Comparison of ENCODE assay signal across 12 cellular contexts in genomic region chr2:240893363-240893828, GRCh38. TPM values are rescaled to one million over a fixed set of nuclear protein-coding genes. Genes with fewer than 3 reads are reported as not detected.
DNase-seq lines count a peak whose midpoint lies in the region; ATAC-seq and TF ChIP-seq lines count a peak whose summit lies in the region.
"Had no signal": no experiment of that assay in that cellular context is flagged by ENCODE, and none has a peak within 500 bp of the region (broad histone marks: within the 10 kb centered on the region; RNA-seq: fewer than 3 reads in every experiment).

No MANE protein-coding gene starts in this region.

- H3K36me3 Mint-ChIP-seq in activated naive CD4-positive, alpha-beta T cell treated with anti-CD3 and anti-CD28 coated beads for 36 hours (ENCODE audit: low read depth), result no peaks in the 10 kb centered on the region

- H3K4me3 Mint-ChIP-seq in activated naive CD4-positive, alpha-beta T cell treated with anti-CD3 and anti-CD28 coated beads for 36 hours, result no peak overlapping the region
- H3K4me3 Mint-ChIP-seq: stimulated activated naive CD8-positive, alpha-beta T cell treated with anti-CD3 and anti-CD28 coated beads, Interleukin-15, Interleukin-2, amounts not matched to agents 100 ng/mL and 50 ng/mL, for 24 hours had no signal

- ATAC-seq in left lung (peak; percentile 41), HG02870 (IDR thresholded peaks at IDR 0.05; ENCODE audit: unreplicated experiment) (no peak)
- ATAC-seq in stimulated activated naive CD8-positive, alpha-beta T cell treated with anti-CD3 and anti-CD28 coated beads, Interleukin-15, Interleukin-2, amounts not matched to agents 100 U/mL and 50 U/mL, for 24 hours, result peak; percentile 74

- intact Hi-C loops in activated naive CD4-positive, alpha-beta T cell treated with anti-CD3 and anti-CD28 coated beads for 36 hours (cut with micrococcal nuclease), result no loop called here
- intact Hi-C loops in left lung (cut with DNase I), result no loop called here
- intact Hi-C loops in stomach (cut with DNase I; ENCODE audit: low total_unique reads), result no loop called here

- CTCF ChIA-PET in activated naive CD4-positive, alpha-beta T cell treated with anti-CD3 and anti-CD28 coated beads for 36 hours (lab: Charles Lee), result interaction anchor here (0.5 kb wide), 1 partner anchor 152 kb away, joined by 6 read pairs; no protein-coding TSS in a partner anchor

- H3K4me1 ChIP-seq in left lung (peaks cover 3 to 6% of the 10 kb centered on the region in 2 donors), stomach (peaks cover 0 to 32% (median 19%) of the 10 kb centered on the region in 4 donors)

- TF ChIP-seq EP300 in stomach (IDR thresholded peaks at IDR 0.05), result no peak

- no peak for TF ChIP-seq POLR2A in stomach (IDR thresholded peaks at IDR 0.05)

- H3K9me3 ChIP-seq in left lung, result no peaks in the 10 kb centered on the region
- no peaks in the 10 kb centered on the region for H3K9me3 ChIP-seq in stomach

- H3K36me3 ChIP-seq in left lung (no peaks in the 10 kb centered on the region), stomach (no peaks in the 10 kb centered on the region)

- peak; percentile 36 for DNase-seq in activated naive CD4-positive, alpha-beta T cell treated with Interleukin-2 at 50 U/mL for 16 hours
- no peak for DNase-seq in activated naive CD4-positive, alpha-beta T cell treated with anti-CD3 and anti-CD28 coated beads for 36 hours
- peak; percentile 15 to 30 for DNase-seq in activated CD4-positive, alpha-beta T cell treated with anti-CD3 and anti-CD28 coated beads, Interleukin-2, amount 50 U/mL, for 4 hours
- DNase-seq in left lung (peak; percentile 51 to 68), stomach (no peak), OCI-M2 (lab: John Stamatoyannopoulos, UW; ENCODE audit: unreplicated experiment) (no peak)
- DNase-seq in stimulated activated naive CD8-positive, alpha-beta T cell treated with anti-CD3 and anti-CD28 coated beads, Interleukin-15, Interleukin-2, amounts not matched to agents 100 U/mL and 50 U/mL, for 24 hours, result peak; percentile 73
- DNase-seq: T-helper 9 cell had no signal

- H3K27me3 ChIP-seq in left lung (no peaks in the 10 kb centered on the region), stomach (peaks cover 0 to 12% (median 0%) of the 10 kb centered on the region in 3 donors)

- H3K9me3 Mint-ChIP-seq in activated naive CD4-positive, alpha-beta T cell treated with anti-CD3 and anti-CD28 coated beads for 36 hours, result no peaks in the 10 kb centered on the region
- H3K9me3 Mint-ChIP-seq: stimulated activated naive CD8-positive, alpha-beta T cell treated with anti-CD3 and anti-CD28 coated beads, Interleukin-15, Interleukin-2, amounts not matched to agents 100 ng/mL and 50 ng/mL, for 24 hours had no signal

- no peak overlapping the region for H3K27ac ChIP-seq in left lung
- peak overlapping the region in 1 of 5 donors; percentile 2 for H3K27ac ChIP-seq in stomach
- H3K27ac ChIP-seq: KMS-11 had no signal

- TF ChIP-seq CTCF in left lung (IDR thresholded peaks at IDR 0.05) (no peak), stomach (IDR thresholded peaks at IDR 0.05) (no peak)

- H3K4me1 Mint-ChIP-seq in activated naive CD4-positive, alpha-beta T cell treated with anti-CD3 and anti-CD28 coated beads for 36 hours (ENCODE audit: low read depth), result no peaks in the 10 kb centered on the region

- peak overlapping the region in 1 of 2 donors; percentile 31 for H3K4me3 ChIP-seq in left lung
- H3K4me3 ChIP-seq in stomach, result no peak overlapping the region

- H3K27me3 Mint-ChIP-seq in activated naive CD4-positive, alpha-beta T cell treated with anti-CD3 and anti-CD28 coated beads for 36 hours (ENCODE audit: low read depth), result no peaks in the 10 kb centered on the region
- H3K27me3 Mint-ChIP-seq: stimulated activated naive CD8-positive, alpha-beta T cell treated with anti-CD3 and anti-CD28 coated beads, Interleukin-15, Interleukin-2, amounts not matched to agents 100 ng/mL and 50 ng/mL, for 24 hours had no signal

- WGBS in stomach, 5 donors, result 34 to 49% (median 47%) methylated on average over 9 to 17 of the region's 17 CpGs

- no peak overlapping the region for H3K27ac Mint-ChIP-seq in activated naive CD4-positive, alpha-beta T cell treated with anti-CD3 and anti-CD28 coated beads for 36 hours
- H3K27ac Mint-ChIP-seq: stimulated activated naive CD8-positive, alpha-beta T cell treated with anti-CD3 and anti-CD28 coated beads, Interleukin-15, Interleukin-2, amounts not matched to agents 100 ng/mL and 50 ng/mL, for 24 hours had no signal

RNA-seq across cellular contexts. Expression of gene MAB21L4, which starts 2.6 kb away (rescaled TPM):
- total RNA-seq in activated naive CD4-positive, alpha-beta T cell treated with anti-CD3 and anti-CD28 coated beads for 36 hours, result not detected
- total RNA-seq in left lung, result 10 to 100 TPM; 20.6 to 35.7 TPM
- total RNA-seq in stomach, result 1 to 10 TPM in 1 of 5 donors, under 1 TPM in 2, not detected in 2; 0.45 to 4.9 (median 0.55) TPM
- polyA plus RNA-seq in stomach, result 10 to 100 TPM in 1 of 3 donors, 1 to 10 TPM in 2; 6.0 to 48.9 (median 9.1) TPM
- total RNA-seq: dermis microvascular lymphatic vessel endothelial cell had no signal

RNA-seq across cellular contexts. Expression of gene CROCC2, which starts 12.7 kb away (rescaled TPM):
- not detected for total RNA-seq in activated naive CD4-positive, alpha-beta T cell treated with anti-CD3 and anti-CD28 coated beads for 36 hours
- total RNA-seq in left lung (1 to 10 TPM in 1 of 2 donors, under 1 TPM in 1; 0.32 to 2.3 TPM), stomach (1 to 10 TPM in 1 of 5 donors, not detected in 4; 4.9 TPM)
- under 1 TPM in 1 of 3 donors, not detected in 2; 0.03 TPM for polyA plus RNA-seq in stomach
- total RNA-seq: dermis microvascular lymphatic vessel endothelial cell had no signal

RNA-seq across cellular contexts. Expression of gene AGXT, which starts 24.8 kb away (rescaled TPM):
- total RNA-seq in activated naive CD4-positive, alpha-beta T cell treated with anti-CD3 and anti-CD28 coated beads for 36 hours, result not detected
- total RNA-seq in left lung (not detected), stomach (not detected)
- polyA plus RNA-seq in stomach, result not detected
- total RNA-seq: dermis microvascular lymphatic vessel endothelial cell had no signal

Comparison
In these comparisons a context has a peak if more than half of its experiments do, and no peak if none do; other contexts are left out.
1. DNase-seq: peak in activated naive CD4-positive, alpha-beta T cell treated with Interleukin-2 at 50 U/mL for 16 hours (single experiment), activated CD4-positive, alpha-beta T cell treated with anti-CD3 and anti-CD28 coated beads, Interleukin-2, amount 50 U/mL, for 4 hours (2 of 2), left lung (2 of 2) and stimulated activated naive CD8-positive, alpha-beta T cell treated with anti-CD3 and anti-CD28 coated beads, Interleukin-15, Interleukin-2, amounts not matched to agents 100 U/mL and 50 U/mL, for 24 hours (single experiment); none in activated naive CD4-positive, alpha-beta T cell treated with anti-CD3 and anti-CD28 coated beads for 36 hours (single experiment), stomach (single experiment) and OCI-M2 (single experiment).